Comparison of ENCODE assay signal across 8 cellular contexts in the genomic region with DNA sequence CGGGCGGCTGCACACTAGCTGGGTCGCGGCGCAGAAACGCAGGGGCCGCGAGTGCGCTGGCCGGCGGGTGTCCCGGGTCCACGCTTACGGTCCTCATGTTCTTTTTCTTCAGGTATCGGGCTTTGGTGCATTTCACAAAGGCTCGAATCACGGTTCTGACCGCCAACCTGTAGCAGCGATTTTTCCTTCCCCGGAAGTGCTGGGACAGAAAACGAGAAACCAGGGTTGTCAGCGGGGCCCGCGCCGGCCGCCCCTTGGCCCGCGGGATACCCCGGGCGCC. TPM values are rescaled to one million over a fixed set of nuclear protein-coding genes. Genes with fewer than 3 reads are reported as not detected.
DNase-seq lines count a peak whose midpoint lies in the region; ATAC-seq, FAIRE-seq and TF ChIP-seq lines count a peak whose summit lies in the region.

No MANE protein-coding gene starts in this region.

- no peak for FAIRE-seq in kidney (lab: Jason Lieb, UNC)

- no peak for TF ChIP-seq CTCF in cardiac muscle cell (IDR thresholded peaks at IDR 0.05; ENCODE audit: low read depth, low read length)
- TF ChIP-seq CTCF in kidney (IDR thresholded peaks at IDR 0.05; ENCODE audit: borderline replicate concordance, extremely low read depth, insufficient read depth), result no peak

- DNase-seq in cardiac muscle cell (ENCODE audit: low read depth in 1 of 2, low spot score in 1 of 2) (no peak), Right ventricle myocardium inferior (ENCODE audit: missing footprints) (no peak), kidney (no peak), SHP77 (lab: John Stamatoyannopoulos, UW) (no peak), retina (no peak), GM19238 (ENCODE audit: insufficient read length, low spot score) (no peak)
- DNase-seq in activated naive CD4-positive, alpha-beta T cell treated with anti-CD3 and anti-CD28 coated beads, Interleukin-2, amount 50 U/mL, for 72 hours (ENCODE audit: low spot score in 2 of 2), result no peak

- peak overlapping the region; percentile 84 for H3K27ac ChIP-seq in cardiac muscle cell
- H3K27ac ChIP-seq in kidney (ENCODE audit: low read depth in 2 of 2, low read length in 2 of 2), result peak overlapping the region in 1 of 2 donors; percentile 67
- peak overlapping the region; percentile 97 for H3K27ac ChIP-seq in thymus (ENCODE audit: low read depth)

- H3K4me1 ChIP-seq in cardiac muscle cell (ENCODE audit: low read depth) (peaks cover 11% of the 10 kb centered on the region), kidney (ENCODE audit: control insufficient read depth in 1 of 2, insufficient read depth in 1 of 2, low read depth in 1 of 2, low read length in 2 of 2) (peaks cover 0 to 15% of the 10 kb centered on the region in 2 donors), thymus (ENCODE audit: control insufficient read depth, insufficient read depth, low read length) (peaks cover 21% of the 10 kb centered on the region)

- under 1% methylated on average over 30 of the region's 30 CpGs for WGBS in thymus

- H3K9me3 Mint-ChIP-seq in activated naive CD4-positive, alpha-beta T cell treated with anti-CD3 and anti-CD28 coated beads, Interleukin-2, amount 50 U/mL, for 72 hours, result no peaks in the 10 kb centered on the region

- H3K27me3 ChIP-seq in cardiac muscle cell (no peaks in the 10 kb centered on the region), thymus (ENCODE audit: control insufficient read depth, insufficient read depth) (no peaks in the 10 kb centered on the region)

- H3K4me3 ChIP-seq in cardiac muscle cell (peak overlapping the region; percentile 72), kidney (ENCODE audit: low read length in 2 of 2) (peak overlapping the region; percentile 81 to 90), thymus (ENCODE audit: low read length) (peak overlapping the region; percentile 99)

- peaks cover 20% of the 10 kb centered on the region for H3K36me3 ChIP-seq in cardiac muscle cell
- H3K36me3 ChIP-seq in kidney (ENCODE audit: control insufficient read depth in 1 of 2, insufficient read depth in 2 of 2, low read length in 2 of 2), result peaks cover 14 to 18% of the 10 kb centered on the region in 2 donors
- peaks cover 41% of the 10 kb centered on the region for H3K36me3 ChIP-seq in thymus (ENCODE audit: control insufficient read depth, insufficient read depth)

- no peak for ATAC-seq in Right ventricle myocardium inferior
- no peak for ATAC-seq in activated naive CD4-positive, alpha-beta T cell treated with anti-CD3 and anti-CD28 coated beads, Interleukin-2, amount 50 U/mL, for 72 hours

- H3K27ac Mint-ChIP-seq in activated naive CD4-positive, alpha-beta T cell treated with anti-CD3 and anti-CD28 coated beads, Interleukin-2, amount 50 U/mL, for 72 hours, result peak overlapping the region; percentile 94 to 98

- H3K36me3 Mint-ChIP-seq in activated naive CD4-positive, alpha-beta T cell treated with anti-CD3 and anti-CD28 coated beads, Interleukin-2, amount 50 U/mL, for 72 hours, result peaks cover 13 to 40% of the 10 kb centered on the region in 2 donors

- no peaks in the 10 kb centered on the region for H3K9me3 ChIP-seq in cardiac muscle cell (ENCODE audit: low read depth)
- H3K9me3 ChIP-seq in kidney (ENCODE audit: control insufficient read depth in 1 of 2, low read length in 2 of 2), result no peaks in the 10 kb centered on the region
- H3K9me3 ChIP-seq in thymus (ENCODE audit: control insufficient read depth), result no peaks in the 10 kb centered on the region

- intact Hi-C loops in Right ventricle myocardium inferior (cut with DNase I) (loop anchor here (5.0 kb wide), 1 partner anchor 36 kb away; no protein-coding TSS in a partner anchor), kidney (cut with DNase I) (no loop called here)

- H3K9ac ChIP-seq in kidney (ENCODE audit: low read length in 2 of 2), result peak overlapping the region; percentile 20 to 91

RNA-seq across cellular contexts. Expression of a gene that starts 0.3 kb away (rescaled TPM):
- total RNA-seq in cardiac muscle cell (97.6 and 168 TPM in 2 replicates), Right ventricle myocardium inferior (140 TPM), kidney (103 TPM)
- polyA plus RNA-seq in cardiac muscle cell (204 and 255 TPM in 2 replicates), kidney (ENCODE audit: insufficient read depth, low read depth, low replicate concordance) (221 TPM), thymus (140 TPM)
- 100 to 1,000 TPM in 1 of 2 donors, 10 to 100 TPM in 1; 82.9 to 115 TPM for total RNA-seq in activated naive CD4-positive, alpha-beta T cell treated with anti-CD3 and anti-CD28 coated beads, Interleukin-2, amount 50 U/mL, for 72 hours

RNA-seq across cellular contexts. Expression of a gene that starts 7.6 kb away (rescaled TPM):
- 183 and 230 TPM in 2 replicates for total RNA-seq in cardiac muscle cell
- polyA plus RNA-seq in cardiac muscle cell, result 283 and 301 TPM in 2 replicates
- total RNA-seq in Right ventricle myocardium inferior, result 49.4 TPM
- total RNA-seq in activated naive CD4-positive, alpha-beta T cell treated with anti-CD3 and anti-CD28 coated beads, Interleukin-2, amount 50 U/mL, for 72 hours, result 100 to 1,000 TPM; 108 to 174 TPM
- 199 TPM for total RNA-seq in kidney
- 72.0 TPM for polyA plus RNA-seq in kidney (ENCODE audit: insufficient read depth, low read depth, low replicate concordance)
- 340 TPM for polyA plus RNA-seq in thymus

RNA-seq across cellular contexts. Expression of a gene that starts 14.3 kb away (rescaled TPM):
- 0.49 and 0.60 TPM in 2 replicates for total RNA-seq in cardiac muscle cell
- 0.32 and 2.0 TPM in 2 replicates for polyA plus RNA-seq in cardiac muscle cell
- 3.0 TPM for total RNA-seq in Right ventricle myocardium inferior
- total RNA-seq in activated naive CD4-positive, alpha-beta T cell treated with anti-CD3 and anti-CD28 coated beads, Interleukin-2, amount 50 U/mL, for 72 hours, result under 1 TPM in 1 of 2 donors, not detected in 1; 0.29 TPM
- total RNA-seq in kidney, result 5.2 TPM
- 7.1 TPM for polyA plus RNA-seq in kidney (ENCODE audit: insufficient read depth, low read depth, low replicate concordance)
- 16.0 TPM for polyA plus RNA-seq in thymus

RNA-seq across cellular contexts. Expression of a gene that starts 28.7 kb away (rescaled TPM):
- total RNA-seq in cardiac muscle cell (31.5 and 40.4 TPM in 2 replicates), Right ventricle myocardium inferior (20.5 TPM), kidney (116 TPM)
- polyA plus RNA-seq in cardiac muscle cell (31.5 and 48.1 TPM in 2 replicates), kidney (ENCODE audit: insufficient read depth, low read depth, low replicate concordance) (103 TPM), thymus (16.8 TPM)
- 1 to 10 TPM in 1 of 2 donors, under 1 TPM in 1; 0.59 to 6.9 TPM for total RNA-seq in activated naive CD4-positive, alpha-beta T cell treated with anti-CD3 and anti-CD28 coated beads, Interleukin-2, amount 50 U/mL, for 72 hours

RNA-seq across cellular contexts. Expression of a gene that starts 31.8 kb away (rescaled TPM):
- total RNA-seq in cardiac muscle cell (235 and 301 TPM in 2 replicates), Right ventricle myocardium inferior (265 TPM), kidney (111 TPM)
- polyA plus RNA-seq in cardiac muscle cell (252 and 305 TPM in 2 replicates), kidney (ENCODE audit: insufficient read depth, low read depth, low replicate concordance) (359 TPM), thymus (116 TPM)
- 100 to 1,000 TPM; 115 to 122 TPM for total RNA-seq in activated naive CD4-positive, alpha-beta T cell treated with anti-CD3 and anti-CD28 coated beads, Interleukin-2, amount 50 U/mL, for 72 hours
